14 cellular contexts compared by ENCODE assay signal in the genomic region with DNA sequence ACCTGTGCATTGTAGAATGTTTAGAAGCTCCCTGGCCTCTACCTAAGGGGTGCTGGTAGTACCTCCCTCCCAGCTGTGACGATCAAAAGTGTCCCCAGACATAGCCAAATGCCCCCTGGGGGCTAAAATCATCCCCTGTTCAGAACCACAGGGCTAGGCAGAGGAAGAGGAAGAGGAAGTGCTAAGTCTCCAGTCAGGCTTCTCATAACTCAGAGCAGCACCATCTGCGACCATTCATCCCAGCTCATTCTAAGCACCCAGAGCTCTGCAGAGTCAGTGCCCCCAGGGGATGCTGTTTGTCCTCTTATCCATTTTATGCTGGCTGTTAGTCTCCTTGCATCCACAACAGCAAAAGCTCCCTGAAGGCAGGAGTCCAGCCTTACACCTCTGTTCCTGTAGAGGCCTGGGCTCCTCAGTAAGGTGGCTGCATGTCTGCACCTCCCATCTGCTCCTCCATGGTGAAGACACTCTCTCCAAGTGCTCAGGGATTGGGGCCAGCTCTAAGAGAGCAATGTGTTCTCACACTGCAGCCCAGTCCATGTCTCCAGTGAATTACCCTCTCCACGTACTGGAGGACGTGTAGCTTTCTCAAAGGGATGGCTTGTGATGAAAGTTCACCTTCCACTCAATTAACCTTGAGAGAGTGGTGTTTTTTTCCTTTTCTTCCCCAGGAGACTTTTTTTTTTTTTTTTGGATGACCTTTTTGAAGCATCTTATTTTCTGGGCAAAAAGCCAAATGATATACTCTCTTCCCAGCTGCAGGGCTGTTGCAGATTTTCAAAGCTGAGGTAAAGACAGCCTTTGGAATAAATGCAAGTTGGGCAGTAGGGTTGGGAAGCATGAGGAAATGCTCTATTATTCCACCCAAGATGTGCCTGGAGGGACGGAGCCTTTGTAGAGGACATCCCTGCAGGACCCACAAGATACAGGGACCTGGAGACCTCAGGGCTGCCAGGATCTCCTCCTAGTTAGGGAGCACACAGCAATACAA.
DNase-seq lines count a peak whose midpoint lies in the region; ATAC-seq and TF ChIP-seq lines count a peak whose summit lies in the region.
"Had no signal": no experiment of that assay in that cellular context is flagged by ENCODE, and none has a peak within 500 bp of the region (broad histone marks: within the 10 kb centered on the region; RNA-seq: fewer than 3 reads in every experiment).

No MANE protein-coding gene starts in this region.

- H3K27me3 ChIP-seq in heart right ventricle: peaks cover 0 to 3% (median 0%) of the 10 kb centered on the region in 7 donors
- no peaks in the 10 kb centered on the region for H3K27me3 ChIP-seq in colonic mucosa
- no peaks in the 10 kb centered on the region for H3K27me3 ChIP-seq in neural progenitor cell
- H3K27me3 ChIP-seq: breast epithelium had no signal

- peaks cover 11% of the 10 kb centered on the region for H3K4me1 Mint-ChIP-seq in neural progenitor cell
- H3K4me1 Mint-ChIP-seq: immature natural killer cell had no signal

- H3K27me3 Mint-ChIP-seq in neural progenitor cell (ENCODE audit: insufficient read depth, low read depth): peaks cover 5% of the 10 kb centered on the region

- H3K9ac ChIP-seq in colonic mucosa (ENCODE audit: low read depth in 2 of 2, low read length in 2 of 2): no peak overlapping the region
- H3K9ac ChIP-seq in neural progenitor cell: no peak overlapping the region

- H3F3A ChIP-seq in neural progenitor cell (ENCODE audit: low read depth): no peaks in the 10 kb centered on the region

- H3K4me1 ChIP-seq in heart right ventricle: peaks cover 0 to 10% (median 5%) of the 10 kb centered on the region in 9 donors
- no peaks in the 10 kb centered on the region for H3K4me1 ChIP-seq in colonic mucosa
- no peaks in the 10 kb centered on the region for H3K4me1 ChIP-seq in neural progenitor cell
- H3K4me1 ChIP-seq: breast epithelium had no signal

- H3K27ac ChIP-seq in heart right ventricle (no peak overlapping the region), colonic mucosa (no peak overlapping the region), neural progenitor cell (no peak overlapping the region)
- H3K27ac ChIP-seq: breast epithelium, WERI-Rb-1 had no signal

- H3K4me2 ChIP-seq in neural progenitor cell: no peak overlapping the region

- peaks cover 0 to 7% (median 0%) of the 10 kb centered on the region in 11 donors for H3K9me3 ChIP-seq in heart right ventricle
- H3K9me3 ChIP-seq in colonic mucosa: no peaks in the 10 kb centered on the region
- no peaks in the 10 kb centered on the region for H3K9me3 ChIP-seq in neural progenitor cell (ENCODE audit: low read depth)
- H3K9me3 ChIP-seq: breast epithelium had no signal

- H3K9me3 Mint-ChIP-seq in neural progenitor cell: peaks cover 3% of the 10 kb centered on the region
- H3K9me3 Mint-ChIP-seq: CD14-positive monocyte had no signal

- TF ChIP-seq CTCF in heart right ventricle (IDR thresholded peaks at IDR 0.05): no peak
- TF ChIP-seq CTCF in colonic mucosa (IDR thresholded peaks at IDR 0.05): no peak
- no peak for TF ChIP-seq CTCF in neural progenitor cell (IDR thresholded peaks at IDR 0.05)

- DNase-seq in COR-L47 (lab: John Stamatoyannopoulos, UW) (peak; percentile 68), NOMO-1 treated with DMSO at 0.1 percent for 48 hours (lab: John Stamatoyannopoulos, UW; ENCODE audit: unreplicated experiment) (peak; percentile 23), heart right ventricle (peak in 1 of 2 donors; percentile 28), colonic mucosa (no peak), neural progenitor cell (ENCODE audit: low spot score) (no peak), NCI-H510A treated with DMSO at 0.1 percent for 48 hours (lab: John Stamatoyannopoulos, UW) (no peak)
- no peak for DNase-seq in activated CD4-positive, alpha-beta T cell treated with anti-CD3 and anti-CD28 coated beads for 48 hours
- DNase-seq: immature natural killer cell, NCI-H146, nephron progenitor cell, WERI-Rb-1 had no signal

- H4K20me1 ChIP-seq in neural progenitor cell (ENCODE audit: low read depth): no peaks in the 10 kb centered on the region

- 43 to 55% methylated on average over 5 of the region's 5 CpGs for WGBS in heart right ventricle, 2 donors

- ATAC-seq in HG02981 (IDR thresholded peaks at IDR 0.05; ENCODE audit: unreplicated experiment): peak; percentile 89
- peak; percentile 47 to 86 (median 78) for ATAC-seq in heart right ventricle

- H3K36me3 ChIP-seq in heart right ventricle: no peaks in the 10 kb centered on the region
- no peaks in the 10 kb centered on the region for H3K36me3 ChIP-seq in colonic mucosa
- H3K36me3 ChIP-seq in neural progenitor cell: no peaks in the 10 kb centered on the region
- H3K36me3 ChIP-seq: breast epithelium, WERI-Rb-1 had no signal

- H2AFZ ChIP-seq in neural progenitor cell (replicated peaks): no peak overlapping the region

- no peak overlapping the region for H3K27ac Mint-ChIP-seq in neural progenitor cell
- H3K27ac Mint-ChIP-seq: nephron progenitor cell had no signal

- intact Hi-C loops in heart right ventricle (cut with DNase I) (loop anchor here in 1 of 10 donors (10.0 kb wide), 1 partner anchor 58 kb away; no protein-coding TSS in a partner anchor), colonic mucosa (cut with DNase I) (no loop called here)

- H3K4me3 ChIP-seq in heart right ventricle (no peak overlapping the region), colonic mucosa (no peak overlapping the region), neural progenitor cell (no peak overlapping the region)
- H3K4me3 ChIP-seq: breast epithelium had no signal

- H3K79me2 ChIP-seq in neural progenitor cell (ENCODE audit: low read depth): no peaks in the 10 kb centered on the region

- no peak overlapping the region for H3K4me3 Mint-ChIP-seq in neural progenitor cell
- H3K4me3 Mint-ChIP-seq: CD14-positive monocyte, immature natural killer cell, nephron progenitor cell had no signal

- no peaks in the 10 kb centered on the region for H3K36me3 Mint-ChIP-seq in neural progenitor cell
- H3K36me3 Mint-ChIP-seq: CD14-positive monocyte, immature natural killer cell had no signal

Comparison
In these comparisons a context has a peak if more than half of its experiments do, and no peak if none do; other contexts are left out.
1. DNase-seq: peak in COR-L47 (single experiment) and NOMO-1 treated with DMSO at 0.1 percent for 48 hours (single experiment); none in activated CD4-positive, alpha-beta T cell treated with anti-CD3 and anti-CD28 coated beads for 48 hours (single experiment), colonic mucosa (single experiment), neural progenitor cell (single experiment) and NCI-H510A treated with DMSO at 0.1 percent for 48 hours (single experiment).